In the genomic region with DNA sequence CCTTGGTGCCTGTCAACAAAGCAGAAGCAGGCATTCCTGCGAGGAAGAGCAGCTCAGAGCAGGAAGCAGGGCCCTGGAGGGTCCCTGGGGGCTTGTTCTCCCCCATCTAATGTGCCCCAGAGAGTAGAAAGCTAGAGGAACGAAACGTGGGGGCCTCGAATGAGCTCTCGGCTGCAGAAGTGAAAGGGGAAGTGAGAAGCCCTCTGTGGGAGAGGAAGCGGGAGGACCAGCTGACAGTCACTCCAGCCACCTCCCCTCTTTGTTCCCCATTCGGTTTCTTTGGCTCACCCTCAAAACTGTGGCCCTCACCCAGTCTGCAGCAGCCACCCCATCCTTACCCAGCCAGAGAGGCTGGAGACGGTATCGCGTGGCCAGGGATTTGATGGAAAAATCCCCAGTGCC, we compare ENCODE assay signal across 8 cellular contexts. TPM values are rescaled to one million over a fixed set of nuclear protein-coding genes. Genes with fewer than 3 reads are reported as not detected.
DNase-seq lines count a peak whose midpoint lies in the region; ATAC-seq, FAIRE-seq and TF ChIP-seq lines count a peak whose summit lies in the region.

No MANE protein-coding gene starts in this region.

- no peaks in the 10 kb centered on the region for H3K36me3 ChIP-seq in MM.1S (replicated peaks; ENCODE audit: insufficient read depth, low read length)
- H3K36me3 ChIP-seq in small intestine (ENCODE audit: control insufficient read depth in 2 of 2, insufficient read depth in 2 of 2, low read length in 2 of 2) = no peaks in the 10 kb centered on the region
- no peaks in the 10 kb centered on the region for H3K36me3 ChIP-seq in prostate gland

- H3K4me3 ChIP-seq in MM.1S (ENCODE audit: low read length) = peak overlapping the region; percentile 54
- H3K4me3 ChIP-seq in small intestine (ENCODE audit: low read depth in 1 of 2, low read length in 2 of 2) = no peak overlapping the region
- no peak overlapping the region for H3K4me3 ChIP-seq in prostate gland

- no peaks in the 10 kb centered on the region for H3K79me2 ChIP-seq in MM.1S (ENCODE audit: low read length)

- no peaks in the 10 kb centered on the region for H3K27me3 Mint-ChIP-seq in activated naive CD8-positive, alpha-beta T cell treated with anti-CD3 and anti-CD28 coated beads for 36 hours
- peaks cover 19% of the 10 kb centered on the region for H3K27me3 Mint-ChIP-seq in chondrocyte (ENCODE audit: low read depth)
- peaks cover 12% of the 10 kb centered on the region for H3K27me3 Mint-ChIP-seq in nephron progenitor cell (ENCODE audit: low read depth, poor library complexity)

- intact Hi-C loops in prostate gland (cut with DNase I) = no loop called here

- H3K27ac Mint-ChIP-seq in activated naive CD8-positive, alpha-beta T cell treated with anti-CD3 and anti-CD28 coated beads for 36 hours = no peak overlapping the region
- H3K27ac Mint-ChIP-seq in chondrocyte (ENCODE audit: unreplicated experiment) = no peak overlapping the region
- H3K27ac Mint-ChIP-seq in nephron progenitor cell = no peak overlapping the region

- WGBS in small intestine, 3 donors = 32 to 53% (median 45%) methylated on average over 9 to 10 of the region's 10 CpGs
- WGBS in prostate gland = 76% methylated on average over 10 of the region's 10 CpGs

- H3K4me1 Mint-ChIP-seq in activated naive CD8-positive, alpha-beta T cell treated with anti-CD3 and anti-CD28 coated beads for 36 hours = peaks cover 44% of the 10 kb centered on the region
- H3K4me1 Mint-ChIP-seq in chondrocyte (ENCODE audit: low read depth) (no peaks in the 10 kb centered on the region), nephron progenitor cell (peaks cover 12% of the 10 kb centered on the region)

- H4K20me1 ChIP-seq in MM.1S (ENCODE audit: insufficient read depth, low read length) = no peaks in the 10 kb centered on the region

- H3K27ac ChIP-seq in MM.1S (ENCODE audit: low read length) = peak overlapping the region; percentile 45; the same call in 1 of the 2 replicates
- H3K27ac ChIP-seq in small intestine (ENCODE audit: low read depth in 1 of 2, low read length in 1 of 2) = peak overlapping the region in 1 of 2 donors; percentile 19
- H3K27ac ChIP-seq in prostate gland = no peak overlapping the region

- H3K9me2 ChIP-seq in MM.1S (replicated peaks; ENCODE audit: insufficient read depth, low read length) = no peaks in the 10 kb centered on the region

- H3F3A ChIP-seq in MM.1S (ENCODE audit: insufficient read depth, low read length) = no peaks in the 10 kb centered on the region

- peak overlapping the region; percentile 85 for H3K4me2 ChIP-seq in MM.1S (ENCODE audit: low read depth, low read length)

- no peak for TF ChIP-seq POLR2A in prostate gland (IDR thresholded peaks at IDR 0.05)

- peak; percentile 88 for ATAC-seq in GM18517 (IDR thresholded peaks at IDR 0.05; ENCODE audit: unreplicated experiment)
- peak; percentile 84 for ATAC-seq in HG02571 (IDR thresholded peaks at IDR 0.05; ENCODE audit: unreplicated experiment)

- H3K27me3 ChIP-seq in MM.1S (replicated peaks; ENCODE audit: insufficient read depth, low read length) = peaks cover 5% of the 10 kb centered on the region
- H3K27me3 ChIP-seq in small intestine (ENCODE audit: control insufficient read depth in 2 of 2, insufficient read depth in 2 of 2, low read length in 2 of 2) = no peaks in the 10 kb centered on the region
- H3K27me3 ChIP-seq in prostate gland (replicated peaks; ENCODE audit: insufficient read depth) = no peaks in the 10 kb centered on the region

- no peaks in the 10 kb centered on the region for H3K9me3 ChIP-seq in MM.1S (replicated peaks; ENCODE audit: insufficient read depth, low read length)
- H3K9me3 ChIP-seq in small intestine (ENCODE audit: control insufficient read depth, low read depth) = no peaks in the 10 kb centered on the region
- no peaks in the 10 kb centered on the region for H3K9me3 ChIP-seq in prostate gland

- no peak for TF ChIP-seq CTCF in MM.1S (IDR thresholded peaks at IDR 0.05; ENCODE audit: low read length)
- no peak for TF ChIP-seq CTCF in chondrocyte (IDR thresholded peaks at IDR 0.05)
- TF ChIP-seq CTCF in nephron progenitor cell (IDR thresholded peaks at IDR 0.05) = no peak
- TF ChIP-seq CTCF in prostate gland (IDR thresholded peaks at IDR 0.05) = no peak

- peak overlapping the region; percentile 34; the same call in 1 of the 2 replicates for H3K9ac ChIP-seq in MM.1S (ENCODE audit: low read length)

- peaks cover 14% of the 10 kb centered on the region for H3K4me1 ChIP-seq in MM.1S (ENCODE audit: low read length)
- H3K4me1 ChIP-seq in small intestine (ENCODE audit: control insufficient read depth in 2 of 2, insufficient read depth in 1 of 2, low read depth in 1 of 2, low read length in 1 of 2) = peaks cover 4 to 9% of the 10 kb centered on the region in 2 donors
- no peaks in the 10 kb centered on the region for H3K4me1 ChIP-seq in prostate gland (replicated peaks)

- no peak for FAIRE-seq in small intestine (lab: Jason Lieb, UNC)

- DNase-seq in MM.1S = peak; percentile 59
- peak; percentile 49 for DNase-seq in activated naive CD8-positive, alpha-beta T cell treated with anti-CD3 and anti-CD28 coated beads for 36 hours
- DNase-seq in small intestine = peak; percentile 37
- DNase-seq in chondrocyte (ENCODE audit: low spot score) = no peak
- DNase-seq in nephron progenitor cell = no peak
- DNase-seq in prostate gland (ENCODE audit: low spot score) = no peak

- H3K36me3 Mint-ChIP-seq in activated naive CD8-positive, alpha-beta T cell treated with anti-CD3 and anti-CD28 coated beads for 36 hours = no peaks in the 10 kb centered on the region
- H3K36me3 Mint-ChIP-seq in chondrocyte (ENCODE audit: low read depth) (peaks cover 1% of the 10 kb centered on the region), nephron progenitor cell (ENCODE audit: low read depth) (no peaks in the 10 kb centered on the region)

- H3K9me3 Mint-ChIP-seq in activated naive CD8-positive, alpha-beta T cell treated with anti-CD3 and anti-CD28 coated beads for 36 hours = no peaks in the 10 kb centered on the region
- no peaks in the 10 kb centered on the region for H3K9me3 Mint-ChIP-seq in chondrocyte (ENCODE audit: low read depth)
- H3K9me3 Mint-ChIP-seq in nephron progenitor cell = peaks cover 5% of the 10 kb centered on the region

- H2AFZ ChIP-seq in MM.1S (ENCODE audit: low read length) = peak overlapping the region; percentile 76

- peak overlapping the region; percentile 47 for H3K4me3 Mint-ChIP-seq in activated naive CD8-positive, alpha-beta T cell treated with anti-CD3 and anti-CD28 coated beads for 36 hours
- H3K4me3 Mint-ChIP-seq in chondrocyte (ENCODE audit: unreplicated experiment) (no peak overlapping the region), nephron progenitor cell (no peak overlapping the region)

RNA-seq across cellular contexts. Expression of a gene that starts 25.0 kb away (rescaled TPM):
- under 1 TPM; 0.24 to 0.41 TPM for total RNA-seq in activated naive CD8-positive, alpha-beta T cell treated with anti-CD3 and anti-CD28 coated beads for 36 hours
- under 1 TPM in 1 of 3 donors, not detected in 2; 0.06 TPM for polyA plus RNA-seq in small intestine
- total RNA-seq in chondrocyte (not detected in 3 replicates), prostate gland (under 1 TPM in 1 of 2 donors, not detected in 1; 0.11 TPM)

Comparison
In these comparisons a context has a peak if more than half of its experiments do, and no peak if none do; other contexts are left out.
1. DNase-seq: peak in MM.1S (single experiment), activated naive CD8-positive, alpha-beta T cell treated with anti-CD3 and anti-CD28 coated beads for 36 hours (single experiment) and small intestine (single experiment); none in chondrocyte (single experiment), nephron progenitor cell (single experiment) and prostate gland (single experiment).